ENCODE assay signal across 24 cellular contexts in genomic region chr13:99225078-99225477, GRCh38. TPM values are rescaled to one million over a fixed set of nuclear protein-coding genes. Genes with fewer than 3 reads are reported as not detected.
DNase-seq lines count a peak whose midpoint lies in the region; ATAC-seq and TF ChIP-seq lines count a peak whose summit lies in the region.
"Had no signal": no experiment of that assay in that cellular context is flagged by ENCODE, and none has a peak within 500 bp of the region (broad histone marks: within the 10 kb centered on the region; RNA-seq: fewer than 3 reads in every experiment).

No MANE protein-coding gene starts in this region.

- no peaks in the 10 kb centered on the region for H3K9me3 Mint-ChIP-seq in activated naive CD8-positive, alpha-beta T cell (ENCODE audit: low read depth)
- H3K9me3 Mint-ChIP-seq in activated naive CD8-positive, alpha-beta T cell treated with anti-CD3 and anti-CD28 coated beads, Interleukin-2, amount 50 U/mL, for 24 hours = peaks cover 4% of the 10 kb centered on the region
- H3K9me3 Mint-ChIP-seq: activated naive CD4-positive, alpha-beta T cell treated with anti-CD3 and anti-CD28 coated beads, Interleukin-2, amount 50 U/mL, for 72 hours had no signal

- peak overlapping the region; percentile 73 for H3K27ac Mint-ChIP-seq in activated naive CD8-positive, alpha-beta T cell
- H3K27ac Mint-ChIP-seq in activated naive CD8-positive, alpha-beta T cell treated with anti-CD3 and anti-CD28 coated beads, Interleukin-2, amount 50 U/mL, for 24 hours = no peak overlapping the region
- peak overlapping the region; percentile 99 for H3K27ac Mint-ChIP-seq in T-helper 17 cell
- H3K27ac Mint-ChIP-seq: activated naive CD4-positive, alpha-beta T cell treated with anti-CD3 and anti-CD28 coated beads, Interleukin-2, amount 50 U/mL, for 72 hours had no signal

- no peak for TF ChIP-seq CTCF in psoas muscle (IDR thresholded peaks at IDR 0.05)

- no peak for DNase-seq in activated naive CD8-positive, alpha-beta T cell treated with anti-CD3 and anti-CD28 coated beads, Interleukin-2, amount 50 U/mL, for 24 hours
- peak; percentile 71 for DNase-seq in NAMALWA (ENCODE audit: low spot score)
- DNase-seq in T-helper 17 cell = no peak
- no peak for DNase-seq in psoas muscle
- no peak for DNase-seq in NCI-H226
- DNase-seq in pons (ENCODE audit: low spot score) = no peak
- DNase-seq: activated CD4-positive, alpha-beta T cell treated with anti-CD3 and anti-CD28 coated beads for 1 hour; activated CD8-positive, alpha-beta memory T cell treated with anti-CD3 and anti-CD28 coated beads for 24 hours; activated T-cell treated with anti-CD3 and anti-CD28 coated beads, Interleukin-2, amount 50 U/mL, for 48 hours; cerebellar nuclear complex; foreskin fibroblast; GOT3; NCI-H1092 treated with DMSO at 0.1 percent for 48 hours; NCI-H2107; NCI-H526; SJCRH30 had no signal

- peak overlapping the region; percentile 40 for H3K4me3 Mint-ChIP-seq in activated naive CD8-positive, alpha-beta T cell
- H3K4me3 Mint-ChIP-seq in activated naive CD8-positive, alpha-beta T cell treated with anti-CD3 and anti-CD28 coated beads, Interleukin-2, amount 50 U/mL, for 24 hours = no peak overlapping the region
- H3K4me3 Mint-ChIP-seq in T-helper 17 cell = no peak overlapping the region

- intact Hi-C loops in psoas muscle (cut with DNase I) = loop anchor here in 1 of 2 donors (5.0 kb wide), 1 partner anchor 37 kb away; no protein-coding TSS in a partner anchor

- H3K9me3 ChIP-seq in T-helper 17 cell (ENCODE audit: control insufficient read depth, low read length, poor library complexity, severe bottlenecking) (no peaks in the 10 kb centered on the region), psoas muscle (no peaks in the 10 kb centered on the region)

- H3K36me3 Mint-ChIP-seq in activated naive CD8-positive, alpha-beta T cell = peaks cover 7% of the 10 kb centered on the region
- H3K36me3 Mint-ChIP-seq in activated naive CD8-positive, alpha-beta T cell treated with anti-CD3 and anti-CD28 coated beads, Interleukin-2, amount 50 U/mL, for 24 hours (ENCODE audit: low read depth) = peaks cover 28% of the 10 kb centered on the region
- peaks cover 12% of the 10 kb centered on the region for H3K36me3 Mint-ChIP-seq in T-helper 17 cell (ENCODE audit: low read depth)

- H3K4me3 ChIP-seq in psoas muscle = no peak overlapping the region
- H3K4me3 ChIP-seq: lung, SJCRH30 had no signal

- peaks cover 92% of the 10 kb centered on the region for H3K4me1 Mint-ChIP-seq in activated naive CD8-positive, alpha-beta T cell (ENCODE audit: low read depth)
- peaks cover 96% of the 10 kb centered on the region for H3K4me1 Mint-ChIP-seq in activated naive CD8-positive, alpha-beta T cell treated with anti-CD3 and anti-CD28 coated beads, Interleukin-2, amount 50 U/mL, for 24 hours
- H3K4me1 Mint-ChIP-seq in T-helper 17 cell = peaks cover 71% of the 10 kb centered on the region

- peaks cover 71% of the 10 kb centered on the region for H3K4me1 ChIP-seq in psoas muscle

- peak overlapping the region; percentile 25 for H3K27ac ChIP-seq in psoas muscle
- H3K27ac ChIP-seq: SJCRH30 had no signal

- ATAC-seq in activated naive CD8-positive, alpha-beta T cell treated with anti-CD3 and anti-CD28 coated beads, Interleukin-2, amount 50 U/mL, for 24 hours = no peak
- ATAC-seq in T-helper 17 cell (no peak), psoas muscle (no peak), GM21786 (IDR thresholded peaks at IDR 0.05; ENCODE audit: unreplicated experiment) (no peak)
- ATAC-seq: activated naive CD4-positive, alpha-beta T cell treated with anti-CD3 and anti-CD28 coated beads, Interleukin-2, amount 50 U/mL, for 72 hours had no signal

- no peaks in the 10 kb centered on the region for H3K36me3 ChIP-seq in psoas muscle (ENCODE audit: insufficient read depth in 1 of 2, low read depth in 1 of 2)

- no peaks in the 10 kb centered on the region for H3K27me3 ChIP-seq in psoas muscle (ENCODE audit: insufficient read depth in 3 of 3, low read length in 2 of 3)
- H3K27me3 ChIP-seq: SJCRH30 had no signal

- 47 to 60% (median 57%) methylated on average over 4 of the region's 4 CpGs for WGBS in psoas muscle, 3 donors

- H3K27me3 Mint-ChIP-seq in activated naive CD8-positive, alpha-beta T cell = no peaks in the 10 kb centered on the region
- no peaks in the 10 kb centered on the region for H3K27me3 Mint-ChIP-seq in activated naive CD8-positive, alpha-beta T cell treated with anti-CD3 and anti-CD28 coated beads, Interleukin-2, amount 50 U/mL, for 24 hours
- H3K27me3 Mint-ChIP-seq in T-helper 17 cell = no peaks in the 10 kb centered on the region

RNA-seq across cellular contexts. Expression of gene UBAC2, which starts 24.4 kb away (rescaled TPM):
- total RNA-seq in T-helper 17 cell = 10 to 100 TPM; 74.2 to 75.3 TPM
- 10 to 100 TPM; 65.1 to 79.2 (median 71.0) TPM for total RNA-seq in psoas muscle
- polyA plus RNA-seq in psoas muscle = 10 to 100 TPM; 54.1 to 97.1 (median 71.7) TPM

RNA-seq across cellular contexts. Expression of gene GPR18, which starts 33.1 kb away (rescaled TPM):
- total RNA-seq in T-helper 17 cell = 10 to 100 TPM; 10.1 to 13.6 TPM
- under 1 TPM in 1 of 4 donors, not detected in 3; 0.27 TPM for total RNA-seq in psoas muscle
- polyA plus RNA-seq in psoas muscle = under 1 TPM in 1 of 3 donors, not detected in 2; 0.01 TPM
- total RNA-seq: A172, epithelial cell of proximal tubule, SJCRH30, temporal lobe had no signal
- polyA plus RNA-seq: BJ had no signal

Comparison
In these comparisons a context has a peak if more than half of its experiments do, and no peak if none do; other contexts are left out.
1. RNA of gene GPR18, which starts 33.1 kb away (total RNA-seq): 10.1 to 13.6 TPM in T-helper 17 cell; 0.27 TPM in psoas muscle; every median in the first group is over 4 times any median in the second.